8 cellular contexts compared by ENCODE assay signal in genomic region chr3:57692404-57693191, GRCh38. TPM values are rescaled to one million over a fixed set of nuclear protein-coding genes. Genes with fewer than 3 reads are reported as not detected.
DNase-seq lines count a peak whose midpoint lies in the region; ATAC-seq, FAIRE-seq and TF ChIP-seq lines count a peak whose summit lies in the region.

Gene DENND6A (minus strand): TSS chr3:57693077. CDS start chr3:57693018, 59 bp downstream.

- CTCF ChIA-PET in BJ (lab: Yijun Ruan, JAX), result interaction anchor here (0.6 kb wide), 1 partner anchor 72 kb away, joined by 3 read pairs; no protein-coding TSS in a partner anchor

- H3K9me3 ChIP-seq in colonic mucosa, result no peaks in the 10 kb centered on the region

- TF ChIP-seq CTCF in BJ (IDR thresholded peaks at IDR 0.05; ENCODE audit: insufficient read depth, low read depth, low read length), result no peak
- no peak for TF ChIP-seq CTCF in colonic mucosa (IDR thresholded peaks at IDR 0.05)

- peak within 1 kb of the TSS; percentile 90 to 96 for H3K9ac ChIP-seq in colonic mucosa (ENCODE audit: low read depth in 2 of 2, low read length in 2 of 2)

- peak; percentile 53 for DNase-seq in BJ (ENCODE audit: low read depth)
- peak; percentile 88 for DNase-seq in GM19239 (ENCODE audit: insufficient read length, low spot score)
- DNase-seq in NCI-H526 (lab: John Stamatoyannopoulos, UW), result peak; percentile 76 to 95
- peak; percentile 97 for DNase-seq in activated CD4-positive, alpha-beta T cell treated with anti-CD3 and anti-CD28 coated beads for 48 hours
- DNase-seq in colonic mucosa, result peak; percentile 96
- peak; percentile 96 to 98 for DNase-seq in left colon
- DNase-seq in stimulated activated CD4-positive, alpha-beta T cell treated with anti-CD3 and anti-CD28 coated beads, Interleukin-1b, Interleukin-23, amount 100 ng/mL, for 4 hours (ENCODE audit: low read depth in 2 of 2), result peak; percentile 91 to 94

- ATAC-seq in HG03442 (IDR thresholded peaks at IDR 0.05; ENCODE audit: unreplicated experiment) (peak; percentile 73), left colon (peak; percentile 97)

- POLR2A ChIA-PET in BJ (lab: Charles Lee), result interaction anchor here (0.6 kb wide), 1 partner anchor 155 kb away, joined by 5 read pairs; no protein-coding TSS in a partner anchor

- intact Hi-C loops in colonic mucosa (cut with DNase I), result no loop called here
- intact Hi-C loops in left colon (cut with DNase I, micrococcal nuclease), result no loop called here

- FAIRE-seq in GM19239 (lab: Jason Lieb, UNC), result peak; percentile 90

- H3K4me3 ChIP-seq in BJ (ENCODE audit: low read depth, low read length), result peak within 1 kb of the TSS; percentile 94
- peak within 1 kb of the TSS; percentile 98 for H3K4me3 ChIP-seq in colonic mucosa

- no peaks in the 10 kb centered on the region for H3K4me1 ChIP-seq in colonic mucosa

- H3K27me3 ChIP-seq in BJ (ENCODE audit: control insufficient read depth, insufficient read depth, low read length), result no peaks in the 10 kb centered on the region
- no peaks in the 10 kb centered on the region for H3K27me3 ChIP-seq in colonic mucosa

- peak within 1 kb of the TSS; percentile 100 for H3K27ac ChIP-seq in colonic mucosa

- H3K36me3 ChIP-seq in BJ (ENCODE audit: control insufficient read depth, insufficient read depth, low read length), result no peaks in the 10 kb centered on the region; the same call in 1 of the 2 replicates
- no peaks in the 10 kb centered on the region for H3K36me3 ChIP-seq in colonic mucosa

RNA-seq across cellular contexts. Expression of gene DENND6A, which starts in this region (rescaled TPM):
- polyA plus RNA-seq in BJ (2011; rRNA removed), result 8.5 and 10.2 TPM in 2 replicates
- polyA minus RNA-seq in BJ (2011; rRNA and poly(A)+ RNA removed), result 8.3 and 9.0 TPM in 2 replicates
- total RNA-seq in colonic mucosa, result 10 to 100 TPM; 15.7 to 24.7 TPM
- 10 to 100 TPM; 15.4 to 16.0 TPM for total RNA-seq in left colon

Comparison
In these comparisons a context has a peak if more than half of its experiments do, and no peak if none do; other contexts are left out.
1. Peak in every context shown above with its lines: DNase-seq, ATAC-seq, H3K4me3 ChIP-seq and H3K27ac ChIP-seq.